ENCODE assay signal across 20 cellular contexts in the genomic region with DNA sequence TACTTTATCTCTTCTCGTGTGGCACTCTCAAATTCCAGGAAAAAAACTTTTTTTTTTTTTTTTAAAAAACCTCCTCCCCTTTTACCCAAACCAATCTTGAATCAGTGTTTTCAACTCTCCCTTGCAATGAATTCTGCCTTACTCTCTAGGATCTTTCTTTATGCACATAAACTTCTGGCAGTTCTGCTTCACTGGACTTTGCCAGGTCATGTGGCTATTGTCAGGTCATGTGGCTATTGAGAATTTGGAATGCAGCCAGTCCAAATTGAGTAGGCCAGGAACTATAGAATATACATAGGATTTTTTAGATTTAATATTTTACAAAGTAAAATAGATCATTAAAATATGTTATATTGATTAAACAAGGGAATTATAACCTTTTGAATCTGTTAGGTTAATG.
"Had no signal": no experiment of that assay in that cellular context is flagged by ENCODE, and none has a peak within 500 bp of the region (broad histone marks: within the 10 kb centered on the region; RNA-seq: fewer than 3 reads in every experiment).

No MANE protein-coding gene starts in this region.

- H3K4me3 Mint-ChIP-seq: activated CD4-positive, alpha-beta T cell treated with anti-CD3 and anti-CD28 coated beads, Interleukin-2, amount 10 ng/mL, durations not matched to agents 7 days and 5 days; activated CD8-positive, alpha-beta memory T cell treated with anti-CD3 and anti-CD28 coated beads, Interleukin-2, amount 10 ng/mL, durations not matched to agents 7 days and 5 days; activated CD8-positive, alpha-beta T cell treated with anti-CD3 and anti-CD28 coated beads for 36 hours; activated naive CD8-positive, alpha-beta T cell treated with anti-CD3 and anti-CD28 coated beads, Interleukin-2, amount 50 U/mL, for 24 hours; naive B cell; stimulated activated naive CD8-positive, alpha-beta T cell treated with anti-CD3 and anti-CD28 coated beads, Interleukin-15, Interleukin-2, amounts not matched to agents 100 ng/mL and 50 ng/mL, for 24 hours had no signal

- H3K27me3 Mint-ChIP-seq: activated CD4-positive, alpha-beta T cell treated with anti-CD3 and anti-CD28 coated beads, Interleukin-2, amount 10 ng/mL, durations not matched to agents 7 days and 5 days; activated CD8-positive, alpha-beta T cell treated with anti-CD3 and anti-CD28 coated beads for 36 hours; activated naive CD8-positive, alpha-beta T cell treated with anti-CD3 and anti-CD28 coated beads, Interleukin-2, amount 50 U/mL, for 24 hours; naive B cell; stimulated activated naive CD8-positive, alpha-beta T cell treated with anti-CD3 and anti-CD28 coated beads, Interleukin-15, Interleukin-2, amounts not matched to agents 100 ng/mL and 50 ng/mL, for 24 hours had no signal

- DNase-seq: activated CD4-positive, alpha-beta T cell treated with anti-CD3 and anti-CD28 coated beads, Interleukin-2, amount 10 ng/mL, durations not matched to agents 7 days and 5 days; activated CD4-positive, CD25-positive, alpha-beta regulatory T cell treated with anti-CD3 and anti-CD28 coated beads, Interleukin-2, amount 50 U/mL, for 72 hours; activated CD8-positive, alpha-beta memory T cell treated with anti-CD3 and anti-CD28 coated beads, Interleukin-2, amount 10 ng/mL, durations not matched to agents 7 days and 5 days; activated CD8-positive, alpha-beta T cell treated with anti-CD3 and anti-CD28 coated beads for 36 hours; activated effector memory CD4-positive, alpha-beta T cell treated with anti-CD3 and anti-CD28 coated beads, Interleukin-2, amount 50 U/mL, for 16 hours; activated naive CD4-positive, alpha-beta T cell treated with anti-CD3 and anti-CD28 coated beads, Interleukin-2, amount 50 U/mL, for 16 hours; activated naive CD8-positive, alpha-beta T cell treated with anti-CD3 and anti-CD28 coated beads, Interleukin-2, amount 50 U/mL, for 24 hours; activated T-cell treated with anti-CD3 and anti-CD28 coated beads for 4 hours; erythroblast; foreskin fibroblast; left lung; naive B cell; ovary; psoas muscle; right cardiac atrium; stimulated activated CD4-positive, alpha-beta T cell treated with anti-CD3 and anti-CD28 coated beads, Interleukin-12 subunit alpha, Interleukin-12 subunit beta, amount 100 ng/mL, for 4 hours; substantia nigra; T-helper 2 cell; upper lobe of right lung had no signal

- H3K36me3 Mint-ChIP-seq: activated CD8-positive, alpha-beta memory T cell treated with anti-CD3 and anti-CD28 coated beads, Interleukin-2, amount 10 ng/mL, durations not matched to agents 7 days and 5 days; naive B cell had no signal

- H3K4me1 Mint-ChIP-seq: activated CD4-positive, alpha-beta T cell treated with anti-CD3 and anti-CD28 coated beads, Interleukin-2, amount 10 ng/mL, durations not matched to agents 7 days and 5 days; activated CD8-positive, alpha-beta memory T cell treated with anti-CD3 and anti-CD28 coated beads, Interleukin-2, amount 10 ng/mL, durations not matched to agents 7 days and 5 days; activated naive CD8-positive, alpha-beta T cell treated with anti-CD3 and anti-CD28 coated beads, Interleukin-2, amount 50 U/mL, for 24 hours; naive B cell had no signal

- H3K9me3 Mint-ChIP-seq: activated CD8-positive, alpha-beta T cell treated with anti-CD3 and anti-CD28 coated beads for 36 hours had no signal

- ATAC-seq: activated CD8-positive, alpha-beta memory T cell treated with anti-CD3 and anti-CD28 coated beads, Interleukin-2, amount 10 ng/mL, durations not matched to agents 7 days and 5 days; activated CD8-positive, alpha-beta T cell treated with anti-CD3 and anti-CD28 coated beads for 36 hours; activated naive CD8-positive, alpha-beta T cell treated with anti-CD3 and anti-CD28 coated beads, Interleukin-2, amount 50 U/mL, for 24 hours; left lung; psoas muscle; right cardiac atrium; upper lobe of right lung had no signal

- H3K27ac Mint-ChIP-seq: activated CD4-positive, alpha-beta T cell treated with anti-CD3 and anti-CD28 coated beads, Interleukin-2, amount 10 ng/mL, durations not matched to agents 7 days and 5 days; activated CD8-positive, alpha-beta memory T cell treated with anti-CD3 and anti-CD28 coated beads, Interleukin-2, amount 10 ng/mL, durations not matched to agents 7 days and 5 days; activated CD8-positive, alpha-beta T cell treated with anti-CD3 and anti-CD28 coated beads for 36 hours; activated naive CD8-positive, alpha-beta T cell treated with anti-CD3 and anti-CD28 coated beads, Interleukin-2, amount 50 U/mL, for 24 hours; naive B cell; stimulated activated naive CD8-positive, alpha-beta T cell treated with anti-CD3 and anti-CD28 coated beads, Interleukin-15, Interleukin-2, amounts not matched to agents 100 ng/mL and 50 ng/mL, for 24 hours had no signal
